ENCODE assay signal across 1 cellular context in genomic region chr12:131918311-131919050, GRCh38.
TF ChIP-seq lines count a peak whose summit lies in the region.

No MANE protein-coding gene starts in this region.

TF ChIP-seq in IMR-90, 13 proteins besides CTCF, POLR2A, EP300 and RAD21 (continued from another document):
- no peak for TF ChIP-seq MXI1 (IDR thresholded peaks at IDR 0.05; ENCODE audit: borderline replicate concordance, low read depth, low read length)
- TF ChIP-seq USF2 (IDR thresholded peaks at IDR 0.05; ENCODE audit: low read depth, low read length), result no peak
- no peak for TF ChIP-seq RFX5 (IDR thresholded peaks at IDR 0.05; ENCODE audit: low read depth, low read length)
- TF ChIP-seq NFE2L2 (IDR thresholded peaks at IDR 0.05; ENCODE audit: low read depth, low read length), result no peak
- no peak for TF ChIP-seq CHD1 (IDR thresholded peaks at IDR 0.05; ENCODE audit: low read depth, low read length)
